In genomic region chr19:41127362-41127761, GRCh38 we compare ENCODE assay signal across 15 cellular contexts. TPM values are rescaled to one million over a fixed set of nuclear protein-coding genes. Genes with fewer than 3 reads are reported as not detected.
"Had no signal": no experiment of that assay in that cellular context is flagged by ENCODE, and none has a peak within 500 bp of the region (broad histone marks: within the 10 kb centered on the region; RNA-seq: fewer than 3 reads in every experiment).

No MANE protein-coding gene starts in this region.

RNA-seq across cellular contexts. Expression of gene CYP2F1, which starts 13.1 kb away (rescaled TPM):
- total RNA-seq: activated B cell treated with CpG ODN at 0.5 μM for 24 hours; activated CD4-positive, alpha-beta memory T cell treated with anti-CD3 and anti-CD28 coated beads, Interleukin-2, amount 10 ng/mL, durations not matched to agents 7 days and 5 days; activated naive CD4-positive, alpha-beta T cell treated with anti-CD3 and anti-CD28 coated beads for 36 hours; aorta; frontal cortex; kidney epithelial cell; mammary epithelial cell; ovary; pulmonary artery endothelial cell; stomach; temporal lobe; upper lobe of right lung had no signal
- polyA plus RNA-seq: aorta, mammary epithelial cell, ovary, small intestine had no signal

RNA-seq across cellular contexts. Expression of gene CYP2A13, which starts 39.1 kb away (rescaled TPM):
- total RNA-seq: activated B cell treated with CpG ODN at 0.5 μM for 24 hours; activated CD4-positive, alpha-beta memory T cell treated with anti-CD3 and anti-CD28 coated beads, Interleukin-2, amount 10 ng/mL, durations not matched to agents 7 days and 5 days; activated naive CD4-positive, alpha-beta T cell treated with anti-CD3 and anti-CD28 coated beads for 36 hours; aorta; frontal cortex; kidney epithelial cell; left lung; mammary epithelial cell; ovary; pulmonary artery endothelial cell; stomach; temporal lobe; upper lobe of right lung had no signal
- polyA plus RNA-seq: aorta, esophagus, mammary epithelial cell, ovary, small intestine, stomach had no signal
